ENCODE assay signal across 1 cellular context in the genomic region with DNA sequence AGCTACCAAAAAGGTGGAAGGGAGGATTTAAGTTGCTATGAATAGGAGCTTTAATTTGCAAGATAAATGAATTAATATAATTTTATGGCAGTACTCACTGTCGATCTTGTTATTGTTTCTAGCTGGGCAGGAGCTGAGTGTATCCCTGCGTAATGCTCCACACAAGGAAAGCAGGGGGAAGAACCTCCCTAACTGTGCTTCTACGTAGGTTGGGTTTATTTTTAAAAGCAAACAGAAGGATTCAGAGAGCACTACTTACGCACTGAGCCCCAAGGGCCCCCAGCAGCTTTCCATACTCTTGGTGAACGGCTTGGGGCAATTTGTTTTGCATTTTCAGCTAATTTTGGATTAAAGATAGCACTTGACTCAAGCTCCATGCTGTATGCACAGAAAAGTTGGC.
TF ChIP-seq lines count a peak whose summit lies in the region.

No MANE protein-coding gene starts in this region.

TF ChIP-seq in HepG2, 621 proteins besides CTCF, POLR2A, EP300 and RAD21 (continued from another document):
- TF ChIP-seq, protein P1, sequence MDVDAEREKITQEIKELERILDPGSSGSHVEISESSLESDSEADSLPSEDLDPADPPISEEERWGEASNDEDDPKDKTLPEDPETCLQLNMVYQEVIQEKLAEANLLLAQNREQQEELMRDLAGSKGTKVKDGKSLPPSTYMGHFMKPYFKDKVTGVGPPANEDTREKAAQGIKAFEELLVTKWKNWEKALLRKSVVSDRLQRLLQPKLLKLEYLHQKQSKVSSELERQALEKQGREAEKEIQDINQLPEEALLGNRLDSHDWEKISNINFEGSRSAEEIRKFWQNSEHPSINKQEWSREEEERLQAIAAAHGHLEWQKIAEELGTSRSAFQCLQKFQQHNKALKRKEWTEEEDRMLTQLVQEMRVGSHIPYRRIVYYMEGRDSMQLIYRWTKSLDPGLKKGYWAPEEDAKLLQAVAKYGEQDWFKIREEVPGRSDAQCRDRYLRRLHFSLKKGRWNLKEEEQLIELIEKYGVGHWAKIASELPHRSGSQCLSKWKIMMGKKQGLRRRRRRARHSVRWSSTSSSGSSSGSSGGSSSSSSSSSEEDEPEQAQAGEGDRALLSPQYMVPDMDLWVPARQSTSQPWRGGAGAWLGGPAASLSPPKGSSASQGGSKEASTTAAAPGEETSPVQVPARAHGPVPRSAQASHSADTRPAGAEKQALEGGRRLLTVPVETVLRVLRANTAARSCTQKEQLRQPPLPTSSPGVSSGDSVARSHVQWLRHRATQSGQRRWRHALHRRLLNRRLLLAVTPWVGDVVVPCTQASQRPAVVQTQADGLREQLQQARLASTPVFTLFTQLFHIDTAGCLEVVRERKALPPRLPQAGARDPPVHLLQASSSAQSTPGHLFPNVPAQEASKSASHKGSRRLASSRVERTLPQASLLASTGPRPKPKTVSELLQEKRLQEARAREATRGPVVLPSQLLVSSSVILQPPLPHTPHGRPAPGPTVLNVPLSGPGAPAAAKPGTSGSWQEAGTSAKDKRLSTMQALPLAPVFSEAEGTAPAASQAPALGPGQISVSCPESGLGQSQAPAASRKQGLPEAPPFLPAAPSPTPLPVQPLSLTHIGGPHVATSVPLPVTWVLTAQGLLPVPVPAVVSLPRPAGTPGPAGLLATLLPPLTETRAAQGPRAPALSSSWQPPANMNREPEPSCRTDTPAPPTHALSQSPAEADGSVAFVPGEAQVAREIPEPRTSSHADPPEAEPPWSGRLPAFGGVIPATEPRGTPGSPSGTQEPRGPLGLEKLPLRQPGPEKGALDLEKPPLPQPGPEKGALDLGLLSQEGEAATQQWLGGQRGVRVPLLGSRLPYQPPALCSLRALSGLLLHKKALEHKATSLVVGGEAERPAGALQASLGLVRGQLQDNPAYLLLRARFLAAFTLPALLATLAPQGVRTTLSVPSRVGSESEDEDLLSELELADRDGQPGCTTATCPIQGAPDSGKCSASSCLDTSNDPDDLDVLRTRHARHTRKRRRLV (CRISPR knock-in tag; IDR thresholded peaks at IDR 0.05) = no peak
- TF ChIP-seq HIVEP1 (CRISPR knock-in tag; IDR thresholded peaks at IDR 0.05) (no peak), MZF1 (CRISPR knock-in tag; IDR thresholded peaks at IDR 0.05; ENCODE audit: borderline replicate concordance) (no peak), KDM4B (CRISPR knock-in tag; IDR thresholded peaks at IDR 0.05) (no peak)
TF ChIP-seq in HepG2: peak in this region for 0.
